14 cellular contexts compared by ENCODE assay signal in genomic region chr16:66984902-66985311, GRCh38. TPM values are rescaled to one million over a fixed set of nuclear protein-coding genes. Genes with fewer than 3 reads are reported as not detected.
DNase-seq lines count a peak whose midpoint lies in the region; ATAC-seq, FAIRE-seq and TF ChIP-seq lines count a peak whose summit lies in the region.
"Had no signal": no experiment of that assay in that cellular context is flagged by ENCODE, and none has a peak within 500 bp of the region (broad histone marks: within the 10 kb centered on the region; RNA-seq: fewer than 3 reads in every experiment).

No MANE protein-coding gene starts in this region.

- H3K4me3 Mint-ChIP-seq in Calu3 (ENCODE audit: low read depth, unreplicated experiment): no peak overlapping the region
- H3K4me3 Mint-ChIP-seq: naive B cell had no signal

- no peaks in the 10 kb centered on the region for H3K9me3 Mint-ChIP-seq in Calu3 (ENCODE audit: low read depth, unreplicated experiment)
- H3K9me3 Mint-ChIP-seq: naive B cell had no signal

- intact Hi-C loops in Calu3 (cut with micrococcal nuclease; ENCODE audit: unreplicated experiment): no loop called here

- BruUV-seq in Calu3 (replicated peaks; lab: Mats Ljungman, UMichigan): no TSS peak

- no peak for FAIRE-seq in GM12892 (lab: Jason Lieb, UNC)
- no peak for FAIRE-seq in HTR-8/SVneo (lab: Jason Lieb, UNC)
- FAIRE-seq: D721Med had no signal

- H3K27ac Mint-ChIP-seq in Calu3 (ENCODE audit: unreplicated experiment): no peak overlapping the region

- H3K36me3 Mint-ChIP-seq in Calu3 (ENCODE audit: insufficient read depth, unreplicated experiment): no peaks in the 10 kb centered on the region
- H3K36me3 Mint-ChIP-seq: naive B cell had no signal

- no peaks in the 10 kb centered on the region for H3K27me3 Mint-ChIP-seq in Calu3 (ENCODE audit: unreplicated experiment)

- TF ChIP-seq POLR2A in GM12892 (IDR thresholded peaks at IDR 0.05; ENCODE audit: low read depth, low read length): no peak

- H3K4me1 Mint-ChIP-seq in Calu3 (ENCODE audit: low read depth, unreplicated experiment): no peaks in the 10 kb centered on the region
- H3K4me1 Mint-ChIP-seq: naive B cell had no signal

- no peak for TF ChIP-seq CTCF in Calu3 (IDR thresholded peaks at IDR 0.05; ENCODE audit: unreplicated experiment)

- peak; percentile 29 to 55 for DNase-seq in activated CD4-positive, alpha-beta T cell treated with anti-CD3 and anti-CD28 coated beads for 24 hours (ENCODE audit: low read depth in 2 of 2)
- no peak for DNase-seq in activated CD4-positive, alpha-beta T cell treated with anti-CD3 and anti-CD28 coated beads for 1 hour
- DNase-seq in activated T-helper 1 cell treated with Interleukin-2 at 50 U/mL for 16 hours (ENCODE audit: low read depth): peak; percentile 34
- peak; percentile 60 to 71 (median 67) for DNase-seq in stimulated activated CD4-positive, alpha-beta T cell treated with anti-CD3 and anti-CD28 coated beads, Interleukin-12 subunit alpha, Interleukin-12 subunit beta, amount 100 ng/mL, for 48 hours (ENCODE audit: low read depth in 2 of 3, low spot score in 1 of 3)
- peak; percentile 71 for DNase-seq in stimulated activated naive CD8-positive, alpha-beta T cell treated with anti-CD3 and anti-CD28 coated beads, Interleukin-15, Interleukin-2, amounts not matched to agents 100 U/mL and 50 U/mL, for 24 hours
- DNase-seq in GM12892 (ENCODE audit: insufficient read length): no peak
- no peak for DNase-seq in Calu3
- no peak for DNase-seq in HTR-8/SVneo (ENCODE audit: insufficient read length, low spot score)
- DNase-seq: 8988T, naive B cell, NCI-H1436 treated with DMSO at 0.1 percent for 48 hours, tibial artery had no signal

- CTCF ChIA-PET in Calu3 (lab: Charles Lee): no interaction called here

- peak; percentile 86 for ATAC-seq in stimulated activated naive CD8-positive, alpha-beta T cell treated with anti-CD3 and anti-CD28 coated beads, Interleukin-15, Interleukin-2, amounts not matched to agents 100 U/mL and 50 U/mL, for 24 hours

RNA-seq across cellular contexts. Expression of gene CES4A, which starts 3.5 kb away (rescaled TPM):
- 2.4 TPM for polyA plus RNA-seq in GM12892 (2012; ENCODE audit: missing spikeins)
- total RNA-seq in Calu3 (2022): not detected in 2 replicates
- total RNA-seq: SJSA1 had no signal

RNA-seq across cellular contexts. Expression of gene CES3, which starts 23.8 kb away (rescaled TPM):
- 0.87 TPM for polyA plus RNA-seq in GM12892 (2012; ENCODE audit: missing spikeins)
- 0.64 and 2.5 TPM in 2 replicates for total RNA-seq in Calu3 (2022)
- total RNA-seq: SJSA1 had no signal

RNA-seq across cellular contexts. Expression of gene CBFB, which starts 44.0 kb away (rescaled TPM):
- 41.0 TPM for polyA plus RNA-seq in GM12892 (2012; ENCODE audit: missing spikeins)
- 116 and 131 TPM in 2 replicates for total RNA-seq in Calu3 (2022)

RNA-seq across cellular contexts. Expression of gene CES2, which starts 49.6 kb away (rescaled TPM):
- polyA plus RNA-seq in GM12892 (2012; ENCODE audit: missing spikeins): 8.7 TPM
- total RNA-seq in Calu3 (2022): 58.7 and 61.1 TPM in 2 replicates

RNA-seq across cellular contexts. Expression of gene CIAO2B, which starts 50.7 kb away (rescaled TPM):
- 116 TPM for polyA plus RNA-seq in GM12892 (2012; ENCODE audit: missing spikeins)
- 121 and 126 TPM in 2 replicates for total RNA-seq in Calu3 (2022)

Comparison
In these comparisons a context has a peak if more than half of its experiments do, and no peak if none do; other contexts are left out.
1. DNase-seq: peak in activated CD4-positive, alpha-beta T cell treated with anti-CD3 and anti-CD28 coated beads for 24 hours (2 of 2), activated T-helper 1 cell treated with Interleukin-2 at 50 U/mL for 16 hours (single experiment), stimulated activated CD4-positive, alpha-beta T cell treated with anti-CD3 and anti-CD28 coated beads, Interleukin-12 subunit alpha, Interleukin-12 subunit beta, amount 100 ng/mL, for 48 hours (3 of 3) and stimulated activated naive CD8-positive, alpha-beta T cell treated with anti-CD3 and anti-CD28 coated beads, Interleukin-15, Interleukin-2, amounts not matched to agents 100 U/mL and 50 U/mL, for 24 hours (single experiment); none in activated CD4-positive, alpha-beta T cell treated with anti-CD3 and anti-CD28 coated beads for 1 hour (single experiment), GM12892 (single experiment), Calu3 (single experiment) and HTR-8/SVneo (single experiment).